Comparison of ENCODE assay signal across 11 cellular contexts in genomic region chr1:81237531-81238528, GRCh38.
DNase-seq lines count a peak whose midpoint lies in the region; ATAC-seq, FAIRE-seq and TF ChIP-seq lines count a peak whose summit lies in the region.
"Had no signal": no experiment of that assay in that cellular context is flagged by ENCODE, and none has a peak within 500 bp of the region (broad histone marks: within the 10 kb centered on the region; RNA-seq: fewer than 3 reads in every experiment).

No MANE protein-coding gene starts in this region.

- no peaks in the 10 kb centered on the region for H3K9me3 ChIP-seq in astrocyte (ENCODE audit: insufficient read depth, low read depth, low read length)
- H3K9me3 ChIP-seq in right lobe of liver = no peaks in the 10 kb centered on the region

- peak; percentile 59 for ATAC-seq in HG02798 (IDR thresholded peaks at IDR 0.05; ENCODE audit: poor library complexity, unreplicated experiment)
- peak; percentile 40 to 76 (median 62) for ATAC-seq in right lobe of liver
- ATAC-seq in GM18868 (IDR thresholded peaks at IDR 0.05; ENCODE audit: unreplicated experiment) = no peak

- H3K36me3 Mint-ChIP-seq in astrocyte (ENCODE audit: low read depth, unreplicated experiment) = no peaks in the 10 kb centered on the region

- H3K27ac ChIP-seq in ACC112 (ENCODE audit: low read depth, low read length) (no peak overlapping the region), astrocyte (ENCODE audit: low read depth, low read length) (no peak overlapping the region), right lobe of liver (no peak overlapping the region)

- WGBS in right lobe of liver (ENCODE audit: insufficient coverage, low coverage, low lambda C conversion rate, missing lambda C conversion rate) = 24% methylated on average over 11 of the region's 11 CpGs

- intact Hi-C loops in right lobe of liver (cut with DNase I) = no loop called here

- H3K36me3 ChIP-seq in ACC112 (ENCODE audit: insufficient read depth, low read length) = no peaks in the 10 kb centered on the region
- H3K36me3 ChIP-seq in astrocyte (ENCODE audit: insufficient read depth, low read length) = no peaks in the 10 kb centered on the region
- H3K36me3 ChIP-seq in right lobe of liver = no peaks in the 10 kb centered on the region

- H3K4me2 ChIP-seq in astrocyte (ENCODE audit: low read length) = peak overlapping the region; percentile 83

- H4K20me1 ChIP-seq in astrocyte (ENCODE audit: insufficient read depth, low read length) = no peaks in the 10 kb centered on the region

- DNase-seq in astrocyte (ENCODE audit: low read depth) (no peak), right lobe of liver (no peak), middle frontal gyrus (ENCODE audit: extremely low spot score, low spot score) (no peak)
- no peak for DNase-seq in stimulated activated CD4-positive, alpha-beta T cell treated with anti-CD3 and anti-CD28 coated beads, Interleukin-1b, Interleukin-23, amount 100 ng/mL, for 48 hours
- no peak for DNase-seq in activated CD8-positive, alpha-beta memory T cell treated with anti-CD3 and anti-CD28 coated beads, Interleukin-2, amount 50 U/mL, for 48 hours
- DNase-seq: activated B cell treated with CpG ODN at 0.5 μM for 24 hours, NCI-H1105, nucleus accumbens had no signal

- no peak for TF ChIP-seq POLR2A in right lobe of liver (IDR thresholded peaks at IDR 0.05)

- peak overlapping the region; percentile 69 for H3K4me3 Mint-ChIP-seq in astrocyte (ENCODE audit: unreplicated experiment)
- H3K4me3 Mint-ChIP-seq: activated B cell treated with CpG ODN at 0.5 μM for 24 hours had no signal

- H3K4me3 ChIP-seq in ACC112 (ENCODE audit: low read depth, low read length) (peak overlapping the region; percentile 73), astrocyte (ENCODE audit: insufficient read depth, low read depth, low read length) (peak overlapping the region; percentile 56), right lobe of liver (peak overlapping the region in 2 of 3 donors; percentile 31 to 42)

- H3K4me1 Mint-ChIP-seq in astrocyte (ENCODE audit: low read depth, unreplicated experiment) = peaks cover 10% of the 10 kb centered on the region
- H3K4me1 Mint-ChIP-seq: activated B cell treated with CpG ODN at 0.5 μM for 24 hours had no signal

- H2AFZ ChIP-seq in ACC112 (ENCODE audit: low read length, unreplicated experiment) (peak overlapping the region; percentile 63), astrocyte (ENCODE audit: low read depth, low read length) (peak overlapping the region; percentile 61)

- H3K27me3 ChIP-seq in ACC112 (ENCODE audit: insufficient read depth, low read length) = no peaks in the 10 kb centered on the region
- peaks cover 2% of the 10 kb centered on the region for H3K27me3 ChIP-seq in astrocyte (ENCODE audit: insufficient read depth, low read length)
- H3K27me3 ChIP-seq in right lobe of liver = no peaks in the 10 kb centered on the region

- TF ChIP-seq CTCF in astrocyte (IDR thresholded peaks at IDR 0.05; ENCODE audit: insufficient read depth, low read depth, low read length) (no peak), right lobe of liver (IDR thresholded peaks at IDR 0.05) (no peak)

- H3K4me1 ChIP-seq in ACC112 (ENCODE audit: control insufficient read depth, insufficient read depth, low read length, unreplicated experiment) (peaks cover 4% of the 10 kb centered on the region), astrocyte (ENCODE audit: insufficient read depth, low read length) (no peaks in the 10 kb centered on the region), right lobe of liver (peaks cover 0 to 3% (median 0%) of the 10 kb centered on the region in 4 donors)

- no peak for FAIRE-seq in astrocyte (lab: Jason Lieb, UNC)

- H3K79me2 ChIP-seq in ACC112 (ENCODE audit: control insufficient read depth, insufficient read depth, low read length, unreplicated experiment) (no peaks in the 10 kb centered on the region), astrocyte (ENCODE audit: insufficient read depth, low read length) (no peaks in the 10 kb centered on the region)

- peak overlapping the region; percentile 45 for H3K9ac ChIP-seq in astrocyte (ENCODE audit: low read length)

- H3K27me3 Mint-ChIP-seq in astrocyte (ENCODE audit: low read depth, unreplicated experiment) = no peaks in the 10 kb centered on the region
- H3K27me3 Mint-ChIP-seq: activated B cell treated with CpG ODN at 0.5 μM for 24 hours had no signal

- no peaks in the 10 kb centered on the region for H3K9me3 Mint-ChIP-seq in astrocyte (ENCODE audit: unreplicated experiment)

- no peak overlapping the region for H3K27ac Mint-ChIP-seq in astrocyte (ENCODE audit: unreplicated experiment)
- H3K27ac Mint-ChIP-seq: activated B cell treated with CpG ODN at 0.5 μM for 24 hours had no signal
